Comparison of ENCODE assay signal across 1 cellular context in genomic region chr9:111661802-111662491, GRCh38.
TF ChIP-seq lines count a peak whose summit lies in the region.

No MANE protein-coding gene starts in this region.

TF ChIP-seq in HepG2, 621 proteins besides CTCF, POLR2A, EP300 and RAD21 (continues in another document):
- 0 out of 2 replicates have a peak, but pooled peaks have one; percentile 2 for TF ChIP-seq ZNF770 (CRISPR knock-in tag; IDR thresholded peaks at IDR 0.05)
- TF ChIP-seq AKNA (CRISPR knock-in tag; IDR thresholded peaks at IDR 0.05; ENCODE audit: borderline replicate concordance): 0 out of 2 replicates have a peak, but pooled peaks have one; percentile 38
- no peak for TF ChIP-seq ZNF30 (CRISPR knock-in tag; IDR thresholded peaks at IDR 0.05)
- peak; percentile 40 for TF ChIP-seq ZFX (CRISPR knock-in tag; IDR thresholded peaks at IDR 0.05; ENCODE audit: low read depth)
- peak; percentile 58 for TF ChIP-seq ZNF687 (CRISPR knock-in tag; IDR thresholded peaks at IDR 0.05)
- no peak for TF ChIP-seq ZNF264 (CRISPR knock-in tag; IDR thresholded peaks at IDR 0.05)
- 0 out of 2 replicates have a peak, but pooled peaks have one; percentile 16 for TF ChIP-seq HOXD1 (CRISPR knock-in tag; IDR thresholded peaks at IDR 0.05)
- TF ChIP-seq GABPB1 (CRISPR knock-in tag; IDR thresholded peaks at IDR 0.05): 0 out of 2 replicates have a peak, but pooled peaks have one; percentile 36
- no peak for TF ChIP-seq ZNF143 (CRISPR knock-in tag; IDR thresholded peaks at IDR 0.05)
- TF ChIP-seq HMGXB4 (CRISPR knock-in tag; IDR thresholded peaks at IDR 0.05; ENCODE audit: borderline replicate concordance in 1 of 2, low read depth in 1 of 2): peak in 1 of 2 experiments; percentile 52; a peak in 1 of 4 replicates
- no peak for TF ChIP-seq ZNF282 (IDR thresholded peaks at IDR 0.05; ENCODE audit: partially characterized antibody)
- peak; percentile 45 for TF ChIP-seq ZFY (CRISPR knock-in tag; IDR thresholded peaks at IDR 0.05)
- TF ChIP-seq ZFP90 (CRISPR knock-in tag; IDR thresholded peaks at IDR 0.05; ENCODE audit: borderline replicate concordance): 0 out of 2 replicates have a peak, but pooled peaks have one; percentile 40
- TF ChIP-seq NFKB2 (CRISPR knock-in tag; IDR thresholded peaks at IDR 0.05; ENCODE audit: borderline replicate concordance): 0 out of 2 replicates have a peak, but pooled peaks have one; percentile 24
- no peak for TF ChIP-seq GZF1 (CRISPR knock-in tag; IDR thresholded peaks at IDR 0.05)
- TF ChIP-seq ZNF350 (CRISPR knock-in tag; IDR thresholded peaks at IDR 0.05; ENCODE audit: borderline replicate concordance, low read depth): 0 out of 2 replicates have a peak, but pooled peaks have one; percentile 10
- TF ChIP-seq NFYC (CRISPR knock-in tag; IDR thresholded peaks at IDR 0.05): no peak
- TF ChIP-seq AGO2 (optimal IDR thresholded peaks at IDR 0.05; ENCODE audit: low read depth, low read length): peak; percentile 46
- 0 out of 2 replicates have a peak, but pooled peaks have one; percentile 41 for TF ChIP-seq ZNF232 (CRISPR knock-in tag; IDR thresholded peaks at IDR 0.05; ENCODE audit: borderline replicate concordance)
- no peak for TF ChIP-seq STAT5B (CRISPR knock-in tag; IDR thresholded peaks at IDR 0.05)
- TF ChIP-seq GLMP (CRISPR knock-in tag; IDR thresholded peaks at IDR 0.05; ENCODE audit: borderline replicate concordance): no peak
- TF ChIP-seq E2F2 (CRISPR knock-in tag; IDR thresholded peaks at IDR 0.05; ENCODE audit: borderline replicate concordance): 0 out of 2 replicates have a peak, but pooled peaks have one; percentile 23
- TF ChIP-seq ZNF263 (CRISPR knock-in tag; IDR thresholded peaks at IDR 0.05): peak; percentile 40; the same call in 1 of the 2 replicates
- TF ChIP-seq YEATS4 (CRISPR knock-in tag; IDR thresholded peaks at IDR 0.05; ENCODE audit: borderline replicate concordance): peak; percentile 8; the same call in 1 of the 2 replicates
- no peak for TF ChIP-seq BCL3 (CRISPR knock-in tag; IDR thresholded peaks at IDR 0.05)
- 0 out of 2 replicates have a peak, but pooled peaks have one; percentile 31 for TF ChIP-seq RXRA (CRISPR knock-in tag; IDR thresholded peaks at IDR 0.05)
- 0 out of 2 replicates have a peak, but pooled peaks have one; percentile 14 for TF ChIP-seq HNF1B (CRISPR knock-in tag; IDR thresholded peaks at IDR 0.05)
- no peak for TF ChIP-seq E2F1 (CRISPR knock-in tag; IDR thresholded peaks at IDR 0.05)
- TF ChIP-seq UBTF (CRISPR knock-in tag; IDR thresholded peaks at IDR 0.05): peak; percentile 44; the same call in 1 of the 2 replicates
